10 cellular contexts compared by ENCODE assay signal in the genomic region with DNA sequence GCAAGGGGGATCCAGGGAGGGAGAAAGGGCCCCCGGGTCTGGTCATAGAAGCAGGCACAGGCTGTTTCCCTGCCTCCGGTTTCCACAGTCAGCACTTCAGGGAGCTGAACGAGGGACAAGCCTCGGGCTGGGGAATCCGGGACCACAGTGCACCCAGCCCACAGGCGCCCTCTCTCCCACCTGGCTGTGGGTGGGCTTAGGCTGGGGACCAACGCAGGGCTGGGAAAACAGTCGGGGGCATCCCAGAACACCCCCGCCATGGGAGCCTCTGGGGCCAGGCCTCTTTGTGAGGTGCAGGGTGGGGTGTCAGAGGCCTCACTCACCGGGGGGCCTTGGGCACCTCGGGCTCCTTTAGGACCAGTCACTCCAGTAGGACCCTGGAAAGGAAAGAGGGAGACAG. TPM values are rescaled to one million over a fixed set of nuclear protein-coding genes. Genes with fewer than 3 reads are reported as not detected.
"Had no signal": no experiment of that assay in that cellular context is flagged by ENCODE, and none has a peak within 500 bp of the region (broad histone marks: within the 10 kb centered on the region; RNA-seq: fewer than 3 reads in every experiment).

No MANE protein-coding gene starts in this region.

- H3K9me3 ChIP-seq: HAP-1 had no signal

- H3K4me3 Mint-ChIP-seq: HFFc6 had no signal

- H3K4me1 ChIP-seq: HAP-1 had no signal

- H3K9ac ChIP-seq: GM23248 had no signal

- H3K27ac Mint-ChIP-seq: HFFc6 had no signal

- H3K9me3 Mint-ChIP-seq: HFFc6 had no signal

- H2AFZ ChIP-seq: GM23248 had no signal

- H3K4me3 ChIP-seq: GM23248, HAP-1, K562 had no signal

- DNase-seq: GM23248, GOT3, H7, HFFc6, IMR-90, KG1 had no signal

- H3K27ac ChIP-seq: GM23248, HL-60 had no signal

RNA-seq across cellular contexts. Expression of gene COL2A1, which starts 24.6 kb away (rescaled TPM):
- total RNA-seq: GM23248, H4, HFFc6, IMR-90, K562 had no signal
- polyA plus RNA-seq: GM23248 had no signal
